24 cellular contexts compared by ENCODE assay signal in genomic region chr1:166152977-166153376, GRCh38. TPM values are rescaled to one million over a fixed set of nuclear protein-coding genes. Genes with fewer than 3 reads are reported as not detected.
"Had no signal": no experiment of that assay in that cellular context is flagged by ENCODE, and none has a peak within 500 bp of the region (broad histone marks: within the 10 kb centered on the region; RNA-seq: fewer than 3 reads in every experiment).

No MANE protein-coding gene starts in this region.

- H3K4me2 ChIP-seq: hepatocyte had no signal

- H3K79me2 ChIP-seq: hepatocyte had no signal

- H3K4me3 ChIP-seq: coronary artery, dorsolateral prefrontal cortex, esophagus squamous epithelium, gastrocnemius medialis, heart left ventricle, hepatocyte, left lung, lower lobe of right lung, mucosa of descending colon had no signal

- ATAC-seq: esophagus mucosa; gastrocnemius medialis; left cardiac atrium; left lung; lower lobe of right lung; mucosa of descending colon; naive thymus-derived CD8-positive, alpha-beta T cell had no signal

- H3K4me3 Mint-ChIP-seq: mesothelial cell of epicardium; naive B cell; naive thymus-derived CD8-positive, alpha-beta T cell had no signal

- H3K36me3 ChIP-seq: esophagus squamous epithelium, gastrocnemius medialis, heart left ventricle, left lung, lower lobe of right lung had no signal

- DNase-seq: dermis blood vessel endothelial cell; dorsolateral prefrontal cortex; effector CD4-positive, alpha-beta T cell; effector memory CD4-positive, alpha-beta T cell; erythroblast; esophagus squamous epithelium; foreskin fibroblast; heart left ventricle; hypothalamus; left cardiac atrium; left lung; lower lobe of right lung; mesenchymal stem cell; mucosa of descending colon; naive B cell; naive thymus-derived CD8-positive, alpha-beta T cell had no signal

- H3K4me1 ChIP-seq: esophagus squamous epithelium, left lung, lower lobe of right lung had no signal

- H3K27me3 ChIP-seq: dorsolateral prefrontal cortex, esophagus squamous epithelium, gastrocnemius medialis, heart left ventricle, left lung had no signal

- H3K27ac Mint-ChIP-seq: mesothelial cell of epicardium; naive B cell; naive thymus-derived CD8-positive, alpha-beta T cell had no signal

- H3K36me3 Mint-ChIP-seq: mesothelial cell of epicardium, naive B cell had no signal

- H3K4me1 Mint-ChIP-seq: mesothelial cell of epicardium; naive B cell; naive thymus-derived CD8-positive, alpha-beta T cell had no signal

- H2AFZ ChIP-seq: hepatocyte had no signal

- H3K27ac ChIP-seq: coronary artery, dorsolateral prefrontal cortex, epithelial cell of prostate, esophagus squamous epithelium, gastrocnemius medialis, heart left ventricle, hepatocyte, left lung, lower lobe of right lung had no signal

- H3K9me3 ChIP-seq: esophagus squamous epithelium, gastrocnemius medialis, left lung, lower lobe of right lung, mucosa of descending colon had no signal

RNA-seq across cellular contexts. Expression of gene FAM78B, which starts 13.8 kb away (rescaled TPM):
- total RNA-seq: glomerular endothelial cell, hepatocyte, myocyte had no signal
